7 cellular contexts compared by ENCODE assay signal in genomic region chr19:49869009-49869483, GRCh38. TPM values are rescaled to one million over a fixed set of nuclear protein-coding genes. Genes with fewer than 3 reads are reported as not detected.
DNase-seq lines count a peak whose midpoint lies in the region; ATAC-seq and TF ChIP-seq lines count a peak whose summit lies in the region.

No MANE protein-coding gene starts in this region.

- peaks cover 13% of the 10 kb centered on the region for H3K36me3 ChIP-seq in brain microvascular endothelial cell (replicated peaks)
- peaks cover 4% of the 10 kb centered on the region for H3K36me3 ChIP-seq in mucosa of descending colon (ENCODE audit: low read depth)

- H3K9me3 ChIP-seq in mucosa of descending colon: no peaks in the 10 kb centered on the region

- TF ChIP-seq CTCF in brain microvascular endothelial cell (IDR thresholded peaks at IDR 0.05; ENCODE audit: low read depth, low read length, missing control alignments) (no peak), mucosa of descending colon (IDR thresholded peaks at IDR 0.05) (no peak)

- DNase-seq in brain microvascular endothelial cell: no peak
- no peak for DNase-seq in mucosa of descending colon
- DNase-seq in NCI-H1105 (lab: John Stamatoyannopoulos, UW): no peak
- no peak for DNase-seq in central memory CD4-positive, alpha-beta T cell

- peak overlapping the region; percentile 42 for H3K4me3 ChIP-seq in brain microvascular endothelial cell (ENCODE audit: low read depth, low read length)
- H3K4me3 ChIP-seq in mucosa of descending colon: peak overlapping the region; percentile 9

- no peaks in the 10 kb centered on the region for H3K27me3 ChIP-seq in brain microvascular endothelial cell (replicated peaks)

- ATAC-seq in GM19395 (IDR thresholded peaks at IDR 0.05; ENCODE audit: unreplicated experiment) (peak; percentile 8), HG03175 (IDR thresholded peaks at IDR 0.05; ENCODE audit: unreplicated experiment) (peak; percentile 2), mucosa of descending colon (peak; percentile 1), HG02938 (IDR thresholded peaks at IDR 0.05; ENCODE audit: unreplicated experiment) (no peak)

- H3K27ac ChIP-seq in brain microvascular endothelial cell: no peak overlapping the region

- intact Hi-C loops in mucosa of descending colon (cut with DNase I, micrococcal nuclease): no loop called here

- in situ Hi-C loops in brain microvascular endothelial cell (cut with HindIII; ENCODE audit: low pct_ligation_motif_present, low sequenced_read_pairs): no loop called here

- H3K4me1 ChIP-seq in mucosa of descending colon (ENCODE audit: low read depth): peaks cover 39% of the 10 kb centered on the region

RNA-seq across cellular contexts. Expression of gene PNKP, which starts 1.7 kb away (rescaled TPM):
- total RNA-seq in mucosa of descending colon: 100 to 1,000 TPM in 2 of 3 donors, 10 to 100 TPM in 1; 84.3 to 114 (median 111) TPM

RNA-seq across cellular contexts. Expression of gene AKT1S1, which starts 8.1 kb away (rescaled TPM):
- 10 to 100 TPM; 38.8 to 44.0 (median 42.3) TPM for total RNA-seq in mucosa of descending colon

RNA-seq across cellular contexts. Expression of gene TBC1D17, which starts 8.5 kb away (rescaled TPM):
- 10 to 100 TPM; 33.7 to 55.7 (median 45.1) TPM for total RNA-seq in mucosa of descending colon

RNA-seq across cellular contexts. Expression of gene PTOV1, which starts 18.1 kb away (rescaled TPM):
- 100 to 1,000 TPM in 2 of 3 donors, 10 to 100 TPM in 1; 92.8 to 171 (median 107) TPM for total RNA-seq in mucosa of descending colon

RNA-seq across cellular contexts. Expression of gene IL4I1, which starts 27.6 kb away (rescaled TPM):
- 1 to 10 TPM; 1.2 to 1.7 (median 1.6) TPM for total RNA-seq in mucosa of descending colon
